3 cellular contexts compared by ENCODE assay signal in the genomic region with DNA sequence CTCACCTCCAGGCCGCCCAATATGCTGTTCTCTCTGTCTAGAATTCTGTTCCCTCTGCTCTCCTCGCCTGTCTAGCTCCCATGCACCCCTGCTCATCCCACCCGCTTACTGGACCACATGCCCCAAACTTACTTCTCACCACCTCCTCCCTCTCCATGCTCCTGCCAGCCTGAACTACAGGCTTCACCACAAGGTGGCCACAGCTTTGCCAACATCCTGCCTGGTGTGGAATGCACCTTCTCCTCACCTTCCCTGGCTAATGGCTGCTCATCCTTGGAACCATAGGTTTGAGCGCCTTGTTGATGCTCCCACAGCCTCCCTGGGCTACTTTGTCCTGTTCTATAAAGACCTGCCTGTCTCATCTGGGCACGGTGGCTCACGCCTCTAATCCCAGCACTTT.
TF ChIP-seq lines count a peak whose summit lies in the region.

No MANE protein-coding gene starts in this region.

TF ChIP-seq in A549, 52 proteins besides CTCF, POLR2A, EP300 and RAD21:
- TF ChIP-seq, protein P1, sequence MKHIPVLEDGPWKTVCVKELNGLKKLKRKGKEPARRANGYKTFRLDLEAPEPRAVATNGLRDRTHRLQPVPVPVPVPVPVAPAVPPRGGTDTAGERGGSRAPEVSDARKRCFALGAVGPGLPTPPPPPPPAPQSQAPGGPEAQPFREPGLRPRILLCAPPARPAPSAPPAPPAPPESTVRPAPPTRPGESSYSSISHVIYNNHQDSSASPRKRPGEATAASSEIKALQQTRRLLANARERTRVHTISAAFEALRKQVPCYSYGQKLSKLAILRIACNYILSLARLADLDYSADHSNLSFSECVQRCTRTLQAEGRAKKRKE (CRISPR knock-in tag; IDR thresholded peaks at IDR 0.05; ENCODE audit: low read depth): no peak
- 0 out of 3 replicates have a peak, but pooled peaks have one; percentile 6 for TF ChIP-seq SMC3 (IDR thresholded peaks at IDR 0.05)

TF ChIP-seq in HCT116, 20 proteins besides CTCF, POLR2A, EP300 and RAD21:
- no peak for TF ChIP-seq CBX3 (IDR thresholded peaks at IDR 0.05; ENCODE audit: low read depth)
- TF ChIP-seq, protein P2, sequence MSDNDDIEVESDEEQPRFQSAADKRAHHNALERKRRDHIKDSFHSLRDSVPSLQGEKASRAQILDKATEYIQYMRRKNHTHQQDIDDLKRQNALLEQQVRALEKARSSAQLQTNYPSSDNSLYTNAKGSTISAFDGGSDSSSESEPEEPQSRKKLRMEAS (IDR thresholded peaks at IDR 0.05): no peak
- TF ChIP-seq, protein P3, sequence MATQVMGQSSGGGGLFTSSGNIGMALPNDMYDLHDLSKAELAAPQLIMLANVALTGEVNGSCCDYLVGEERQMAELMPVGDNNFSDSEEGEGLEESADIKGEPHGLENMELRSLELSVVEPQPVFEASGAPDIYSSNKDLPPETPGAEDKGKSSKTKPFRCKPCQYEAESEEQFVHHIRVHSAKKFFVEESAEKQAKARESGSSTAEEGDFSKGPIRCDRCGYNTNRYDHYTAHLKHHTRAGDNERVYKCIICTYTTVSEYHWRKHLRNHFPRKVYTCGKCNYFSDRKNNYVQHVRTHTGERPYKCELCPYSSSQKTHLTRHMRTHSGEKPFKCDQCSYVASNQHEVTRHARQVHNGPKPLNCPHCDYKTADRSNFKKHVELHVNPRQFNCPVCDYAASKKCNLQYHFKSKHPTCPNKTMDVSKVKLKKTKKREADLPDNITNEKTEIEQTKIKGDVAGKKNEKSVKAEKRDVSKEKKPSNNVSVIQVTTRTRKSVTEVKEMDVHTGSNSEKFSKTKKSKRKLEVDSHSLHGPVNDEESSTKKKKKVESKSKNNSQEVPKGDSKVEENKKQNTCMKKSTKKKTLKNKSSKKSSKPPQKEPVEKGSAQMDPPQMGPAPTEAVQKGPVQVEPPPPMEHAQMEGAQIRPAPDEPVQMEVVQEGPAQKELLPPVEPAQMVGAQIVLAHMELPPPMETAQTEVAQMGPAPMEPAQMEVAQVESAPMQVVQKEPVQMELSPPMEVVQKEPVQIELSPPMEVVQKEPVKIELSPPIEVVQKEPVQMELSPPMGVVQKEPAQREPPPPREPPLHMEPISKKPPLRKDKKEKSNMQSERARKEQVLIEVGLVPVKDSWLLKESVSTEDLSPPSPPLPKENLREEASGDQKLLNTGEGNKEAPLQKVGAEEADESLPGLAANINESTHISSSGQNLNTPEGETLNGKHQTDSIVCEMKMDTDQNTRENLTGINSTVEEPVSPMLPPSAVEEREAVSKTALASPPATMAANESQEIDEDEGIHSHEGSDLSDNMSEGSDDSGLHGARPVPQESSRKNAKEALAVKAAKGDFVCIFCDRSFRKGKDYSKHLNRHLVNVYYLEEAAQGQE (IDR thresholded peaks at IDR 0.05; ENCODE audit: low read depth): no peak
- TF ChIP-seq, protein P4, sequence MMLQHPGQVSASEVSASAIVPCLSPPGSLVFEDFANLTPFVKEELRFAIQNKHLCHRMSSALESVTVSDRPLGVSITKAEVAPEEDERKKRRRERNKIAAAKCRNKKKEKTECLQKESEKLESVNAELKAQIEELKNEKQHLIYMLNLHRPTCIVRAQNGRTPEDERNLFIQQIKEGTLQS (IDR thresholded peaks at IDR 0.05): no peak
- no peak for TF ChIP-seq JUND (IDR thresholded peaks at IDR 0.05)
- no peak for TF ChIP-seq FOSL1 (IDR thresholded peaks at IDR 0.05; ENCODE audit: low read depth)
- TF ChIP-seq CEBPB (IDR thresholded peaks at IDR 0.05; ENCODE audit: low read depth): no peak
- TF ChIP-seq ZFX (IDR thresholded peaks at IDR 0.05): no peak
- TF ChIP-seq EGR1 (IDR thresholded peaks at IDR 0.05; ENCODE audit: low read depth): no peak
- TF ChIP-seq SIN3A (IDR thresholded peaks at IDR 0.05; ENCODE audit: low read depth): no peak
- no peak for TF ChIP-seq YY1 (IDR thresholded peaks at IDR 0.05; ENCODE audit: extremely low read depth, insufficient replicate concordance, low read depth, low read length)
- no peak for TF ChIP-seq EZH2 (IDR thresholded peaks at IDR 0.05)
- TF ChIP-seq EZH2phosphoT487 (IDR thresholded peaks at IDR 0.05; ENCODE audit: borderline replicate concordance): no peak
- TF ChIP-seq ZNF274 (IDR thresholded peaks at IDR 0.05; ENCODE audit: low read depth, low read length): no peak
- no peak for TF ChIP-seq SRF (IDR thresholded peaks at IDR 0.05; ENCODE audit: low read depth)
- no peak for TF ChIP-seq ELF1 (IDR thresholded peaks at IDR 0.05; ENCODE audit: borderline replicate concordance, low read depth)

TF ChIP-seq in SK-N-SH, 30 proteins besides CTCF, POLR2A, EP300 and RAD21:
- no peak for TF ChIP-seq TAF1 (IDR thresholded peaks at IDR 0.05; ENCODE audit: borderline replicate concordance, low read depth, low read length)
- no peak for TF ChIP-seq GATA2 (CRISPR knock-in tag; IDR thresholded peaks at IDR 0.05)
- TF ChIP-seq JUND (IDR thresholded peaks at IDR 0.05): no peak
